Comparison of ENCODE assay signal across 9 cellular contexts in the genomic region with DNA sequence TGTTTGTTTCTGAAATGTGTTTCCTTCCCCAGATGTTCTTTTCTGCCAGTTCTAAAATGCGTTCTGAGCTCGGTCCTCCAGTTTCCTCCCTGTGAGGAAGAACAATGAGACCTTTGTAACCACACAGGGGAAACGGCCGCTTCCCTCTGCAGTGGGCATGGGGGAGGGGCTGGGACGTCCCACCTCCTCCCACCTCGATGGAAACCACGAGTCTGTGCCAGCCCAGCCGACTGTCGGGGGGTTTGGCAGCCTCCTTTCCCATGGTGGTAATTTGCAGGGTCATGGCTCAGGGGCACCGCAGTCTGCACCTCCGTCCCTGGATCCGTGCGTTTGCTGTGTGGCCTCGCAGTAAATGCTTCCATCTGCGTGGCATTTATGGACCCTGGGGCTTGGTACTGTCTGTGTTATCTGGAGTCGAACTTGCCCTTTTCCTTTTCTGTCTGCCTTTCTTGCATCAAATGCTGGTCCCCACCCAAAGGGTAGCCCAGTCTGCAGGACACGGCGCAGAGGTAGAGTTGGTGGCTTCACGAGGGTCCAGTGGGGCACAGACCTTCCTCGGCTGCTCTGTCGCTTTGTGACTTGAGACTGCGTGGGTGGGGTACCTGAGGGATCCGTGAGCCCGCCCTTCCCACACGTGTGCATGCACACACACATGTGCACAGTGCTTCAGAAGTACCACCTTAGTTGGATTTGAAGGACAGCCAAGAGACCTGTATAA. TPM values are rescaled to one million over a fixed set of nuclear protein-coding genes. Genes with fewer than 3 reads are reported as not detected.
DNase-seq lines count a peak whose midpoint lies in the region; ATAC-seq, FAIRE-seq and TF ChIP-seq lines count a peak whose summit lies in the region.
"Had no signal": no experiment of that assay in that cellular context is flagged by ENCODE, and none has a peak within 500 bp of the region (broad histone marks: within the 10 kb centered on the region; RNA-seq: fewer than 3 reads in every experiment).

No MANE protein-coding gene starts in this region.

- peaks cover 8% of the 10 kb centered on the region for H3K4me1 ChIP-seq in GM12878 (ENCODE audit: control insufficient read depth, insufficient read depth, low read length)
- peaks cover 45% of the 10 kb centered on the region for H3K4me1 ChIP-seq in mesenchymal stem cell (ENCODE audit: control insufficient read depth, insufficient read depth, low read depth, low read length)

- no peaks in the 10 kb centered on the region for H3K27me3 ChIP-seq in GM12878 (replicated peaks in 1 of 2; ENCODE audit: control insufficient read depth in 2 of 2, insufficient read depth in 2 of 2, low read length in 1 of 2)
- no peaks in the 10 kb centered on the region for H3K27me3 ChIP-seq in mesenchymal stem cell (ENCODE audit: control insufficient read depth in 1 of 2, insufficient read depth in 1 of 2, low read length in 2 of 2)

- H2AK5ac ChIP-seq in mesenchymal stem cell (ENCODE audit: low read length, severe bottlenecking), result peak overlapping the region; percentile 3

- H3K4me2 ChIP-seq in GM12878 (ENCODE audit: control insufficient read depth, insufficient read depth), result no peak overlapping the region
- H3K4me2 ChIP-seq in mesenchymal stem cell (ENCODE audit: low read length, poor library complexity, severe bottlenecking), result peak overlapping the region; percentile 17

- SMC1A ChIA-PET in GM12878 (lab: Charles Lee; ENCODE audit: uncharacterized antibody, unreplicated experiment), result no interaction called here

- no peak overlapping the region for H2BK120ac ChIP-seq in mesenchymal stem cell (ENCODE audit: low read depth, low read length)

- peak overlapping the region; percentile 52 for H4K91ac ChIP-seq in mesenchymal stem cell (ENCODE audit: low read length)

- H4K20me1 ChIP-seq in GM12878 (ENCODE audit: control insufficient read depth, insufficient read depth), result peaks cover 2% of the 10 kb centered on the region; the same call in 1 of the 2 replicates

- H3K4ac ChIP-seq in mesenchymal stem cell (ENCODE audit: low read depth in 1 of 2, low read length in 2 of 2), result peak overlapping the region in 1 of 2 experiments; percentile 11

- no peak for TF ChIP-seq CTCF in GM12878 (IDR thresholded peaks at IDR 0.05 in 2 of 3, conservative IDR thresholded peaks at IDR 0.05 in 1 of 3; ENCODE audit: control insufficient read depth in 2 of 3, extremely low read depth in 1 of 3, insufficient read depth in 1 of 3, low read depth in 3 of 3, low read length in 3 of 3)

- peaks cover 65% of the 10 kb centered on the region for H3K79me1 ChIP-seq in mesenchymal stem cell (replicated peaks; ENCODE audit: low read length, poor library complexity, severe bottlenecking)

- no peaks in the 10 kb centered on the region for H3K9me3 ChIP-seq in GM12878 (replicated peaks; ENCODE audit: control insufficient read depth, insufficient read depth, low read length)
- H3K9me3 ChIP-seq in mesenchymal stem cell (ENCODE audit: control insufficient read depth, low read length), result no peaks in the 10 kb centered on the region

- H4K8ac ChIP-seq in mesenchymal stem cell (ENCODE audit: low read length), result peak overlapping the region; percentile 3

- intact Hi-C loops in Right ventricle myocardium inferior (cut with DNase I) (no loop called here), cardiac septum (cut with DNase I) (no loop called here), GM12878 (cut with micrococcal nuclease; ENCODE audit: unreplicated experiment) (no loop called here)

- H3K9ac ChIP-seq in GM12878 (ENCODE audit: control insufficient read depth, insufficient read depth, low read length) (no peak overlapping the region), mesenchymal stem cell (ENCODE audit: low read length) (no peak overlapping the region)

- no peak overlapping the region for H3K4me3 ChIP-seq in GM12878
- no peak overlapping the region for H3K4me3 ChIP-seq in mesenchymal stem cell (ENCODE audit: insufficient read depth in 1 of 2, low read depth in 1 of 2, low read length in 2 of 2)

- TF ChIP-seq RAD21 in GM12878 (IDR thresholded peaks at IDR 0.05; ENCODE audit: insufficient read depth, low read depth, low read length), result no peak

- no peak overlapping the region for H2BK5ac ChIP-seq in mesenchymal stem cell (ENCODE audit: low read depth, low read length, poor library complexity, severe bottlenecking)

- ATAC-seq in Right ventricle myocardium inferior (peak; percentile 30), GM12878 (no peak), HG02623 (IDR thresholded peaks at IDR 0.05; ENCODE audit: unreplicated experiment) (no peak), HG03045 (IDR thresholded peaks at IDR 0.05; ENCODE audit: unreplicated experiment) (no peak)

- H2BK15ac ChIP-seq in mesenchymal stem cell (ENCODE audit: low read depth, poor library complexity, severe bottlenecking), result no peak overlapping the region

- H3K27ac ChIP-seq in GM12878 (ENCODE audit: control insufficient read depth, insufficient read depth), result no peak overlapping the region
- H3K27ac ChIP-seq in mesenchymal stem cell (ENCODE audit: low read length, poor library complexity, severe bottlenecking), result no peak overlapping the region

- H3K36me3 ChIP-seq in GM12878 (ENCODE audit: control insufficient read depth in 2 of 2, insufficient read depth in 2 of 2, low read length in 1 of 2) (peaks cover 0 to 1% of the 10 kb centered on the region in 2 experiments; a peak in 2 of 4 replicates), mesenchymal stem cell (ENCODE audit: control insufficient read depth in 1 of 2, insufficient read depth in 2 of 2, low read depth in 1 of 2, low read length in 2 of 2) (peaks cover 0 to 28% of the 10 kb centered on the region in 2 experiments)

- H3K18ac ChIP-seq in mesenchymal stem cell (ENCODE audit: low read depth in 1 of 2, low read length in 2 of 2), result peak overlapping the region in 1 of 2 experiments; percentile 71

- peak; percentile 81 for DNase-seq in Right ventricle myocardium inferior (ENCODE audit: missing footprints)
- DNase-seq in cardiac septum (ENCODE audit: low spot score), result no peak
- DNase-seq in GM12878 (ENCODE audit: low read depth, low spot score), result no peak
- DNase-seq in mesenchymal stem cell, result no peak
- DNase-seq in NCI-H187 (lab: John Stamatoyannopoulos, UW), result no peak
- no peak for DNase-seq in OCI-M2 (lab: John Stamatoyannopoulos, UW; ENCODE audit: unreplicated experiment)
- DNase-seq: effector CD8-positive, alpha-beta T cell had no signal

- H3K14ac ChIP-seq in mesenchymal stem cell (ENCODE audit: low read length in 2 of 2), result peak overlapping the region in 1 of 2 experiments; percentile 1

- H3K23ac ChIP-seq in mesenchymal stem cell (ENCODE audit: low read length in 2 of 2), result no peak overlapping the region

- H2AFZ ChIP-seq in GM12878 (ENCODE audit: control insufficient read depth, low read depth, low read length) (no peak overlapping the region), mesenchymal stem cell (ENCODE audit: low read depth, low read length) (no peak overlapping the region)

- peak overlapping the region in 1 of 2 experiments; percentile 12 for H2BK12ac ChIP-seq in mesenchymal stem cell (ENCODE audit: low read length in 2 of 2)

- CTCF ChIA-PET in GM12878 (lab: Yijun Ruan, JAX), result interaction anchor here (0.9 kb wide), 1 partner anchor 11 kb away, joined by 3 read pairs; no protein-coding TSS in a partner anchor

- no peak for TF ChIP-seq EP300 in GM12878 (IDR thresholded peaks at IDR 0.05; ENCODE audit: borderline replicate concordance in 1 of 2, control insufficient read depth in 1 of 2, low read depth in 2 of 2, low read length in 2 of 2)

- FAIRE-seq in GM12878 (lab: Jason Lieb, UNC), result peak; percentile 68

- H3K79me2 ChIP-seq in GM12878 (ENCODE audit: control insufficient read depth, insufficient read depth, low read length), result peaks cover 6% of the 10 kb centered on the region

- RAD21 ChIA-PET in GM12878 (lab: Charles Lee; ENCODE audit: unreplicated experiment), result no interaction called here

- POLR2A ChIA-PET in GM12878 (lab: Charles Lee), result interaction anchor here (0.5 kb wide), 1 partner anchor 65 kb away, joined by 4 read pairs; no protein-coding TSS in a partner anchor

- in situ Hi-C loops in GM12878 (cut with MboI), result no loop called here

- BruUV-seq in GM12878 (replicated peaks; lab: Mats Ljungman, UMichigan), result no TSS peak

- TF ChIP-seq POLR2A in GM12878 (IDR thresholded peaks at IDR 0.05; ENCODE audit: low read depth, low read length), result no peak; the same call in 1 of the 2 replicates

- 52% methylated on average over 25 of the region's 25 CpGs for WGBS in GM12878 (ENCODE audit: insufficient coverage, insufficient replicate concordance, low lambda C conversion rate, missing lambda C conversion rate)
- WGBS in mesenchymal stem cell, result 60% methylated on average over 25 of the region's 25 CpGs

RNA-seq across cellular contexts. Expression of a gene that starts 16.1 kb away (rescaled TPM):
- total RNA-seq in Right ventricle myocardium inferior (61.6 TPM), cardiac septum (38.6 TPM), GM12878 (2014; rRNA removed) (13.1 and 15.7 TPM in 2 replicates), GM12878 (2014; rRNA removed; fragmentation: Illumina TruSeq; extraction: Trizol) (6.4 and 7.9 TPM in 2 replicates), GM12878 (2021) (31.9 and 34.0 TPM in 2 replicates)
- 56.4 and 81.7 TPM in 2 replicates for total RNA-seq in GM12878 (2013; cell fraction: nucleolus; rRNA removed)
- polyA plus RNA-seq in GM12878 (2011; ENCODE audit: low read depth), result 1.8 TPM
- polyA plus RNA-seq in GM12878 (2011; rRNA removed) (1.4 and 4.7 TPM in 2 replicates), GM12878 (2014; fragmentation: Illumina TruSeq; extraction: Trizol) (0.70 and 4.8 TPM in 2 replicates), GM12878 (2014; fragmentation: Nextera tagmentation; extraction: Ambion mirVana) (under 1 TPM; 0.37 to 0.97 TPM), GM12878 (2014; rRNA removed) (12.2 and 13.2 TPM in 2 replicates), GM12878 (2016; fragmentation: Nextera tagmentation; extraction: Ambion mirVana) (10 to 100 TPM in 1 of 2 experiments, 1 to 10 TPM in 1; 5.3 to 11.5 TPM)
- 7.2 and 8.4 TPM in 2 replicates for polyA plus RNA-seq in GM12878 (2011; cell fraction: cytosol; rRNA removed)
- 15.6 and 23.2 TPM in 2 replicates for polyA plus RNA-seq in GM12878 (2011; cell fraction: nucleus; rRNA removed)
- 7.5 and 10.0 TPM in 2 replicates for polyA plus RNA-seq in GM12878 (2012)
- polyA minus RNA-seq in GM12878 (2011; rRNA and poly(A)+ RNA removed), result 12.6 and 23.1 TPM in 2 replicates
- 8.2 and 13.0 TPM in 2 replicates for polyA minus RNA-seq in GM12878 (2011; cell fraction: cytosol; rRNA and poly(A)+ RNA removed)
- polyA minus RNA-seq in GM12878 (2011; cell fraction: nucleus; rRNA and poly(A)+ RNA removed), result 12.1 and 20.7 TPM in 2 replicates
- polyA plus RNA-seq in mesenchymal stem cell (2013, experiment 1 of 2), result 46.4 TPM
- 41.4 TPM for polyA plus RNA-seq in mesenchymal stem cell (2013, experiment 2 of 2)

RNA-seq across cellular contexts. Expression of a gene that starts 56.8 kb away (rescaled TPM):
- 29.4 TPM for total RNA-seq in Right ventricle myocardium inferior
- 45.2 TPM for total RNA-seq in cardiac septum
- 42.2 and 52.0 TPM in 2 replicates for total RNA-seq in GM12878 (2013; cell fraction: nucleolus; rRNA removed)
- 43.3 and 43.7 TPM in 2 replicates for total RNA-seq in GM12878 (2014; rRNA removed)
- 29.4 and 33.1 TPM in 2 replicates for total RNA-seq in GM12878 (2014; rRNA removed; fragmentation: Illumina TruSeq; extraction: Trizol)
- total RNA-seq in GM12878 (2021), result 61.7 and 74.6 TPM in 2 replicates
- polyA plus RNA-seq in GM12878 (2011; ENCODE audit: low read depth), result 20.8 TPM
- polyA plus RNA-seq in GM12878 (2011; rRNA removed), result 14.5 and 25.9 TPM in 2 replicates
- polyA plus RNA-seq in GM12878 (2011; cell fraction: cytosol; rRNA removed), result 44.8 and 58.3 TPM in 2 replicates
- polyA plus RNA-seq in GM12878 (2011; cell fraction: nucleus; rRNA removed), result 36.4 and 41.9 TPM in 2 replicates
- 37.6 and 40.4 TPM in 2 replicates for polyA plus RNA-seq in GM12878 (2012)
- 18.5 and 39.0 TPM in 2 replicates for polyA plus RNA-seq in GM12878 (2014; fragmentation: Illumina TruSeq; extraction: Trizol)
- 1 to 10 TPM; 4.3 to 9.9 TPM for polyA plus RNA-seq in GM12878 (2014; fragmentation: Nextera tagmentation; extraction: Ambion mirVana)
- 63.4 and 70.3 TPM in 2 replicates for polyA plus RNA-seq in GM12878 (2014; rRNA removed)
- polyA plus RNA-seq in GM12878 (2016; fragmentation: Nextera tagmentation; extraction: Ambion mirVana), result 100 to 1,000 TPM in 1 of 2 experiments, 10 to 100 TPM in 1; 93.4 to 104 TPM
- 17.3 and 26.1 TPM in 2 replicates for polyA minus RNA-seq in GM12878 (2011; rRNA and poly(A)+ RNA removed)
- 17.6 and 19.2 TPM in 2 replicates for polyA minus RNA-seq in GM12878 (2011; cell fraction: cytosol; rRNA and poly(A)+ RNA removed)
- 13.5 and 23.2 TPM in 2 replicates for polyA minus RNA-seq in GM12878 (2011; cell fraction: nucleus; rRNA and poly(A)+ RNA removed)
- 90.1 TPM for polyA plus RNA-seq in mesenchymal stem cell (2013, experiment 1 of 2)
- 93.9 TPM for polyA plus RNA-seq in mesenchymal stem cell (2013, experiment 2 of 2)
